Comparison of ENCODE assay signal across 1 cellular context in genomic region chr2:186382932-186383331, GRCh38.
TF ChIP-seq lines count a peak whose summit lies in the region.

No MANE protein-coding gene starts in this region.

TF ChIP-seq in HepG2, 621 proteins besides CTCF, POLR2A, EP300 and RAD21 (continued from another document and continues in another):
- no peak for TF ChIP-seq PRDM4 (CRISPR knock-in tag; IDR thresholded peaks at IDR 0.05; ENCODE audit: borderline replicate concordance)
- no peak for TF ChIP-seq ZNF687 (CRISPR knock-in tag; IDR thresholded peaks at IDR 0.05)
- TF ChIP-seq DR1 (CRISPR knock-in tag; IDR thresholded peaks at IDR 0.05), result no peak
- no peak for TF ChIP-seq ZNF768 (CRISPR knock-in tag; IDR thresholded peaks at IDR 0.05)
- TF ChIP-seq FOXC1 (CRISPR knock-in tag; IDR thresholded peaks at IDR 0.05; ENCODE audit: borderline replicate concordance), result no peak
- no peak for TF ChIP-seq ZNF496 (CRISPR knock-in tag; IDR thresholded peaks at IDR 0.05; ENCODE audit: insufficient replicate concordance)
- no peak for TF ChIP-seq BRCA1 (CRISPR knock-in tag; IDR thresholded peaks at IDR 0.05)
- TF ChIP-seq THAP11 (CRISPR knock-in tag; IDR thresholded peaks at IDR 0.05), result peak; percentile 59
- TF ChIP-seq NPAS2 (CRISPR knock-in tag; IDR thresholded peaks at IDR 0.05; ENCODE audit: borderline replicate concordance), result no peak
- TF ChIP-seq ZNF446 (CRISPR knock-in tag; IDR thresholded peaks at IDR 0.05), result no peak
- TF ChIP-seq AKNA (CRISPR knock-in tag; IDR thresholded peaks at IDR 0.05; ENCODE audit: borderline replicate concordance), result no peak
- peak; percentile 74; the same call in 1 of the 2 replicates for TF ChIP-seq ZFP36L1 (CRISPR knock-in tag; IDR thresholded peaks at IDR 0.05)
- TF ChIP-seq JUN (CRISPR knock-in tag; IDR thresholded peaks at IDR 0.05), result no peak
- TF ChIP-seq ZNF672 (CRISPR knock-in tag; IDR thresholded peaks at IDR 0.05), result no peak
- TF ChIP-seq ARID4A (CRISPR knock-in tag; IDR thresholded peaks at IDR 0.05; ENCODE audit: borderline replicate concordance), result peak; percentile 49; the same call in 1 of the 2 replicates
- peak in 1 of 2 experiments; percentile 79; a peak in 2 of 4 replicates for TF ChIP-seq ATF4 (CRISPR knock-in tag; IDR thresholded peaks at IDR 0.05)
- no peak for TF ChIP-seq ZBTB46 (CRISPR knock-in tag; IDR thresholded peaks at IDR 0.05; ENCODE audit: borderline replicate concordance)
- TF ChIP-seq MXD4 (CRISPR knock-in tag; IDR thresholded peaks at IDR 0.05), result peak; percentile 60; the same call in 1 of the 2 replicates
- no peak for TF ChIP-seq ZNF33A (CRISPR knock-in tag; IDR thresholded peaks at IDR 0.05; ENCODE audit: borderline replicate concordance)
- TF ChIP-seq SMYD3 (CRISPR knock-in tag; IDR thresholded peaks at IDR 0.05), result peak; percentile 78; the same call in 1 of the 2 replicates
- no peak for TF ChIP-seq NFYB (CRISPR knock-in tag; IDR thresholded peaks at IDR 0.05)
- no peak for TF ChIP-seq MZF1 (CRISPR knock-in tag; IDR thresholded peaks at IDR 0.05; ENCODE audit: borderline replicate concordance)
- peak; percentile 89 for TF ChIP-seq THRA (CRISPR knock-in tag; IDR thresholded peaks at IDR 0.05; ENCODE audit: borderline replicate concordance)
- 0 out of 2 replicates have a peak, but pooled peaks have one; percentile 72 for TF ChIP-seq RERE (CRISPR knock-in tag; IDR thresholded peaks at IDR 0.05; ENCODE audit: low read depth)
- TF ChIP-seq PRMT3 (CRISPR knock-in tag; IDR thresholded peaks at IDR 0.05; ENCODE audit: borderline replicate concordance, low read depth), result no peak
- TF ChIP-seq NCOR1 (IDR thresholded peaks at IDR 0.05; ENCODE audit: borderline replicate concordance, low read length), result peak; percentile 98
